ENCODE assay signal across 1 cellular context in genomic region chr12:51371295-51371953, GRCh38.
TF ChIP-seq lines count a peak whose summit lies in the region.

No MANE protein-coding gene starts in this region.

TF ChIP-seq in SK-N-SH, 30 proteins besides CTCF, POLR2A, EP300 and RAD21 (continued from another document):
- TF ChIP-seq SIN3A (IDR thresholded peaks at IDR 0.05; ENCODE audit: borderline replicate concordance, low read depth, low read length) (peak; percentile 52; the same call in 1 of the 2 replicates), MAX (IDR thresholded peaks at IDR 0.05; ENCODE audit: low read depth) (peak; percentile 92), PBX3 (IDR thresholded peaks at IDR 0.05) (peak; percentile 55; the same call in 1 of the 2 replicates), TAF1 (IDR thresholded peaks at IDR 0.05; ENCODE audit: borderline replicate concordance, low read depth, low read length) (peak; percentile 14; the same call in 1 of the 2 replicates), CHD2 (IDR thresholded peaks at IDR 0.05; ENCODE audit: low read length, partially characterized antibody) (peak; percentile 51), NRF1 (IDR thresholded peaks at IDR 0.05; ENCODE audit: low read depth, low read length) (no peak), ZBTB33 (IDR thresholded peaks at IDR 0.05; ENCODE audit: borderline replicate concordance, low read depth) (peak; percentile 65; the same call in 1 of the 2 replicates), GATA2 (CRISPR knock-in tag; IDR thresholded peaks at IDR 0.05) (0 out of 2 replicates have a peak, but pooled peaks have one; percentile 30), RXRA (IDR thresholded peaks at IDR 0.05; ENCODE audit: borderline replicate concordance, low read depth) (peak; percentile 95), TEAD4 (IDR thresholded peaks at IDR 0.05; ENCODE audit: borderline replicate concordance, insufficient read depth) (peak; percentile 85), MXI1 (IDR thresholded peaks at IDR 0.05; ENCODE audit: low read depth, low read length) (no peak), RFX5 (IDR thresholded peaks at IDR 0.05; ENCODE audit: low read length) (0 out of 2 replicates have a peak, but pooled peaks have one; percentile 7)
